ENCODE assay signal across 18 cellular contexts in genomic region chr6:155212616-155213380, GRCh38. TPM values are rescaled to one million over a fixed set of nuclear protein-coding genes. Genes with fewer than 3 reads are reported as not detected.
"Had no signal": no experiment of that assay in that cellular context is flagged by ENCODE, and none has a peak within 500 bp of the region (broad histone marks: within the 10 kb centered on the region; RNA-seq: fewer than 3 reads in every experiment).

No MANE protein-coding gene starts in this region.

- H3K9me3 ChIP-seq: mucosa of descending colon, psoas muscle, sigmoid colon, upper lobe of left lung had no signal

- ATAC-seq: activated T-helper 17 cell treated with anti-CD3 and anti-CD28 coated beads, Interleukin-2, amount 50 U/mL, for 72 hours; left cardiac atrium; mucosa of descending colon; T-helper 17 cell had no signal

- H3K4me1 ChIP-seq: psoas muscle, sigmoid colon, upper lobe of left lung had no signal

- DNase-seq: activated CD4-positive, alpha-beta T cell treated with anti-CD3 and anti-CD28 coated beads, Interleukin-2, amount 50 U/mL, for 1 hour; activated naive CD4-positive, alpha-beta T cell treated with anti-CD3 and anti-CD28 coated beads for 36 hours; activated T-cell treated with anti-CD3 and anti-CD28 coated beads for 4 hours; effector memory CD4-positive, alpha-beta T cell; hypothalamus; left cardiac atrium; mucosa of descending colon; occipital lobe; psoas muscle; sigmoid colon; stimulated activated CD4-positive, alpha-beta T cell treated with anti-CD3 and anti-CD28 coated beads, Interleukin-12 subunit alpha, Interleukin-12 subunit beta, amount 100 ng/mL, for 4 hours; stimulated activated naive CD4-positive, alpha-beta T cell; substantia nigra; T-helper 17 cell; upper lobe of left lung had no signal

- H3K27ac ChIP-seq: psoas muscle, sigmoid colon, upper lobe of left lung had no signal

- H3K4me3 ChIP-seq: lung, mucosa of descending colon, psoas muscle, sigmoid colon, upper lobe of left lung had no signal

- H3K36me3 ChIP-seq: sigmoid colon, upper lobe of left lung had no signal

- H3K27me3 ChIP-seq: sigmoid colon, upper lobe of left lung had no signal

RNA-seq across cellular contexts. Expression of gene CLDN20, which starts 51.0 kb away (rescaled TPM):
- polyA plus RNA-seq: adipose tissue, lung, sigmoid colon had no signal
